Comparison of ENCODE assay signal across 9 cellular contexts in the genomic region with DNA sequence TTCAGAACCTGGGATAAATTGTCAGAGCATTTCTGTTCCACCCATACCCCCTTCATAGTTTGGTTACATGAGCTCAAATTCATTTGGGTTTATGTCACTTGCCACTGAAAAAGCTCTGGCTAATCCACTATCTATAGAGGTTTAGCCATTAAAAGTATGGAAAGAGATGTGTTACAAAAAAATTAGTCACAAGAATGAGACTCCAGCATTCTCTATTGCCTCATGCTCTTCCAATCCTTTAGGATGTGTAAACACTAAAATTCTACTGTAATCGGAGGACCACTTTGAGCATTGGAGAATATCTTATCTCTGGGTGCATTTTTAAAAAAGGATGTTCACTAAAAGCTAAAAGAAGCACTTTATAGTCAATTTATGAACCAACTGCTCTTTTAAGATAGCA.
"Had no signal": no experiment of that assay in that cellular context is flagged by ENCODE, and none has a peak within 500 bp of the region (broad histone marks: within the 10 kb centered on the region; RNA-seq: fewer than 3 reads in every experiment).

No MANE protein-coding gene starts in this region.

- H3K9me3 ChIP-seq: thoracic aorta had no signal

- H3K36me3 ChIP-seq: thoracic aorta had no signal

- ATAC-seq: natural killer cell; stimulated activated effector memory CD8-positive, alpha-beta T cell treated with anti-CD3 and anti-CD28 coated beads, Interleukin-12 subunit alpha, Interleukin-12 subunit beta, amount 100 ng/mL, for 72 hours had no signal

- H3K27ac ChIP-seq: thoracic aorta had no signal

- DNase-seq: activated CD4-positive, alpha-beta T cell treated with anti-CD3 and anti-CD28 coated beads, Interleukin-2, amount 50 U/mL, for 1 hour; activated CD8-positive, alpha-beta memory T cell treated with anti-CD3 and anti-CD28 coated beads for 24 hours; activated naive CD8-positive, alpha-beta T cell treated with anti-CD3 and anti-CD28 coated beads, Interleukin-2, amount 10 ng/mL, durations not matched to agents 7 days and 5 days; anterior cingulate cortex; endodermal cell; glutamatergic neuron; natural killer cell had no signal

- H3K4me3 ChIP-seq: thoracic aorta had no signal
